Comparison of ENCODE assay signal across 26 cellular contexts in genomic region chr3:88307666-88308065, GRCh38.
DNase-seq lines count a peak whose midpoint lies in the region; ATAC-seq and TF ChIP-seq lines count a peak whose summit lies in the region.
"Had no signal": no experiment of that assay in that cellular context is flagged by ENCODE, and none has a peak within 500 bp of the region (broad histone marks: within the 10 kb centered on the region; RNA-seq: fewer than 3 reads in every experiment).

No MANE protein-coding gene starts in this region.

- H2AFZ ChIP-seq in trophoblast cell (ENCODE audit: insufficient read depth, low read length, poor library complexity): no peak overlapping the region
- H2AFZ ChIP-seq: GM23248 had no signal

- H4K12ac ChIP-seq in trophoblast cell (ENCODE audit: low read depth, low read length): no peak overlapping the region

- TF ChIP-seq CTCF in endodermal cell (conservative IDR thresholded peaks at IDR 0.05): no peak
- TF ChIP-seq CTCF in upper lobe of left lung (IDR thresholded peaks at IDR 0.05): no peak

- H3K4me3 ChIP-seq in HUES64 (ENCODE audit: low read length) (peak overlapping the region; percentile 3; the same call in 1 of the 2 replicates), endodermal cell (ENCODE audit: low read length) (no peak overlapping the region), trophoblast cell (ENCODE audit: low read depth, low read length) (no peak overlapping the region), upper lobe of left lung (no peak overlapping the region)
- H3K4me3 ChIP-seq: GM23248, MG63 had no signal

- no peak overlapping the region for H3K18ac ChIP-seq in trophoblast cell (ENCODE audit: low read length)

- ATAC-seq in HG02588 (IDR thresholded peaks at IDR 0.05; ENCODE audit: unreplicated experiment) (no peak), upper lobe of left lung (ENCODE audit: low FRiP score in 2 of 2) (no peak)
- ATAC-seq: HCT116 had no signal

- TF ChIP-seq POLR2A in upper lobe of left lung (IDR thresholded peaks at IDR 0.05): no peak

- DNase-seq in endodermal cell (peak; percentile 65), iPS-NIHi11 (ENCODE audit: low spot score) (peak; percentile 22), trophoblast cell (no peak), HPDE6-E6E7 (ENCODE audit: extremely low spot score) (no peak), NCI-H1436 treated with DMSO at 0.1 percent for 48 hours (lab: John Stamatoyannopoulos, UW) (no peak), upper lobe of left lung (no peak)
- DNase-seq: C1 segment of cervical spinal cord; CD4-positive, alpha-beta memory T cell; COR-L47; DMS79; EL; GF-D8; GM23248; IMR-90; KG1; MG63; NCI-H1105 treated with DMSO at 0.1 percent for 48 hours; NCI-H1694 treated with DMSO at 0.1 percent for 48 hours; NCI-H2081; NCI-H2227 treated with DMSO at 0.1 percent for 48 hours; NCI-H526 treated with DMSO at 0.1 percent for 48 hours; RPMI8226; SHP77 had no signal

- no peaks in the 10 kb centered on the region for H3K79me2 ChIP-seq in trophoblast cell (ENCODE audit: control insufficient read depth, insufficient read depth, low read length, poor library complexity)

- H3K14ac ChIP-seq in trophoblast cell (ENCODE audit: low read length): no peak overlapping the region

- H3K23ac ChIP-seq in trophoblast cell (ENCODE audit: low read length): no peak overlapping the region

- no peak overlapping the region for H2BK120ac ChIP-seq in trophoblast cell (ENCODE audit: insufficient read depth, low read length, poor library complexity)

- no peak overlapping the region for H3K27ac Mint-ChIP-seq in endodermal cell
- H3K27ac Mint-ChIP-seq: CD4-positive, alpha-beta memory T cell had no signal

- H2AK5ac ChIP-seq in trophoblast cell (ENCODE audit: low read length): no peak overlapping the region

- no peak overlapping the region for H3K9ac ChIP-seq in HUES64 (ENCODE audit: low read depth, low read length)
- no peak overlapping the region for H3K9ac ChIP-seq in endodermal cell (ENCODE audit: extremely low read depth, low read length, poor library complexity, severe bottlenecking)
- H3K9ac ChIP-seq in trophoblast cell (ENCODE audit: low read length): peak overlapping the region; percentile 40
- H3K9ac ChIP-seq: GM23248 had no signal

- no peaks in the 10 kb centered on the region for H3K27me3 Mint-ChIP-seq in endodermal cell (ENCODE audit: insufficient read depth)
- H3K27me3 Mint-ChIP-seq: CD4-positive, alpha-beta memory T cell had no signal

- no peak overlapping the region for H4K91ac ChIP-seq in trophoblast cell (ENCODE audit: low read depth, low read length)

- H3K4me2 ChIP-seq in trophoblast cell (ENCODE audit: low read length): peak overlapping the region; percentile 48

- H3K36me3 ChIP-seq in HUES64 (ENCODE audit: insufficient read depth, low read length) (no peaks in the 10 kb centered on the region), endodermal cell (ENCODE audit: control insufficient read depth, insufficient read depth, low read length) (no peaks in the 10 kb centered on the region), trophoblast cell (ENCODE audit: control insufficient read depth in 1 of 2, insufficient read depth in 2 of 2, low read length in 2 of 2) (no peaks in the 10 kb centered on the region), upper lobe of left lung (no peaks in the 10 kb centered on the region)
- H3K36me3 ChIP-seq: MG63 had no signal

- no peak overlapping the region for H3K4ac ChIP-seq in trophoblast cell (ENCODE audit: low read depth, low read length)

- H3K9me3 ChIP-seq in HUES64 (ENCODE audit: insufficient read depth, low read depth, low read length) (0 out of 2 replicates have a peak, but pooled peaks cover 4% of the 10 kb centered on the region), endodermal cell (ENCODE audit: control insufficient read depth, low read length) (no peaks in the 10 kb centered on the region), trophoblast cell (ENCODE audit: insufficient read depth, low read depth, low read length) (peaks cover 3% of the 10 kb centered on the region), upper lobe of left lung (no peaks in the 10 kb centered on the region)
- H3K9me3 ChIP-seq: MG63 had no signal

- WGBS in HUES64: 84% methylated on average over 12 of the region's 12 CpGs
- 83 to 85% methylated on average over 7 to 12 of the region's 12 CpGs for WGBS in endodermal cell (ENCODE audit: insufficient coverage in 1 of 2, insufficient read length in 1 of 2), 2 experiments
- WGBS in trophoblast cell (ENCODE audit: extremely low coverage, insufficient coverage, insufficient read length): no CpG with 5 or more reads among the region's 12 CpGs
- WGBS in upper lobe of left lung, 2 donors: 46 to 55% methylated on average over 12 of the region's 12 CpGs

- peaks cover 15% of the 10 kb centered on the region for H3K9me3 Mint-ChIP-seq in endodermal cell

- peak overlapping the region; percentile 25 for H3K4me3 Mint-ChIP-seq in endodermal cell
- H3K4me3 Mint-ChIP-seq: CD4-positive, alpha-beta memory T cell had no signal

- TF ChIP-seq EP300 in upper lobe of left lung (IDR thresholded peaks at IDR 0.05): no peak

- H3K4me1 Mint-ChIP-seq in endodermal cell: peaks cover 11% of the 10 kb centered on the region
- H3K4me1 Mint-ChIP-seq: CD4-positive, alpha-beta memory T cell had no signal

- no peak overlapping the region for H4K8ac ChIP-seq in trophoblast cell (ENCODE audit: low read depth, low read length)

- H3K4me1 ChIP-seq in HUES64 (ENCODE audit: insufficient read depth, low read length) (peaks cover 36% of the 10 kb centered on the region), endodermal cell (ENCODE audit: control insufficient read depth, insufficient read depth, low read length) (no peaks in the 10 kb centered on the region), trophoblast cell (ENCODE audit: control insufficient read depth in 1 of 2, insufficient read depth in 2 of 2, low read length in 2 of 2) (peaks cover 0 to 2% of the 10 kb centered on the region in 2 experiments), upper lobe of left lung (no peaks in the 10 kb centered on the region)

- no peak overlapping the region for H2BK12ac ChIP-seq in trophoblast cell (ENCODE audit: low read length)

- H3K27ac ChIP-seq in HUES64 (ENCODE audit: low read depth, low read length): no peak overlapping the region; the same call in 1 of the 2 replicates
- H3K27ac ChIP-seq in endodermal cell (ENCODE audit: low read depth, low read length): no peak overlapping the region
- no peak overlapping the region for H3K27ac ChIP-seq in trophoblast cell (ENCODE audit: low read depth, low read length)
- no peak overlapping the region for H3K27ac ChIP-seq in upper lobe of left lung
- H3K27ac ChIP-seq: GM23248 had no signal

- no peaks in the 10 kb centered on the region for H3K79me1 ChIP-seq in trophoblast cell (ENCODE audit: low read length)

- H3K36me3 Mint-ChIP-seq in endodermal cell (ENCODE audit: low read depth): no peaks in the 10 kb centered on the region
- H3K36me3 Mint-ChIP-seq: CD4-positive, alpha-beta memory T cell had no signal

- H3K27me3 ChIP-seq in HUES64 (ENCODE audit: insufficient read depth, low read length) (no peaks in the 10 kb centered on the region), endodermal cell (ENCODE audit: control insufficient read depth, insufficient read depth, low read length, poor library complexity, severe bottlenecking) (no peaks in the 10 kb centered on the region), trophoblast cell (ENCODE audit: insufficient read depth, low read length) (no peaks in the 10 kb centered on the region), upper lobe of left lung (no peaks in the 10 kb centered on the region)
- H3K27me3 ChIP-seq: MG63 had no signal

- H2BK5ac ChIP-seq in trophoblast cell (ENCODE audit: low read depth, low read length, poor library complexity): no peak overlapping the region

Comparison
In these comparisons a context has a peak if more than half of its experiments do, and no peak if none do; other contexts are left out.
1. DNase-seq: peak in endodermal cell (single experiment) and iPS-NIHi11 (single experiment); none in trophoblast cell (0 of 2), HPDE6-E6E7 (single experiment), NCI-H1436 treated with DMSO at 0.1 percent for 48 hours (single experiment) and upper lobe of left lung (0 of 2).